In genomic region chr5:37837101-37838032, GRCh38 we compare ENCODE assay signal across 8 cellular contexts. TPM values are rescaled to one million over a fixed set of nuclear protein-coding genes. Genes with fewer than 3 reads are reported as not detected.
A peak's percentile ranks its signal among the peaks of the same experiment; 100 is the strongest.
DNase-seq lines count a peak whose midpoint lies in the region; ATAC-seq and TF ChIP-seq lines count a peak whose summit lies in the region.

No MANE protein-coding gene starts in this region.

- peak overlapping the region in 1 of 2 experiments; percentile 99 for H3K23ac ChIP-seq in mesenchymal stem cell (ENCODE audit: low read length in 2 of 2)

- H3K9me3 Mint-ChIP-seq in activated CD4-positive, alpha-beta T cell treated with anti-CD3 and anti-CD28 coated beads for 36 hours (ENCODE audit: low read depth), result no peaks in the 10 kb centered on the region
- H3K9me3 Mint-ChIP-seq in effector memory CD8-positive, alpha-beta T cell, result no peaks in the 10 kb centered on the region

- no peak overlapping the region for H4K8ac ChIP-seq in mesenchymal stem cell (ENCODE audit: low read length)

- H3K4ac ChIP-seq in mesenchymal stem cell (ENCODE audit: low read depth in 1 of 2, low read length in 2 of 2), result peak overlapping the region in 1 of 2 experiments; percentile 78

- peaks cover 28% of the 10 kb centered on the region for H3K4me1 Mint-ChIP-seq in activated CD4-positive, alpha-beta T cell treated with anti-CD3 and anti-CD28 coated beads for 36 hours
- peaks cover 10 to 22% of the 10 kb centered on the region in 2 donors for H3K4me1 Mint-ChIP-seq in effector memory CD8-positive, alpha-beta T cell (ENCODE audit: low read depth in 2 of 2)

- no peak overlapping the region for H3K14ac ChIP-seq in mesenchymal stem cell (ENCODE audit: low read length in 2 of 2)

- peak overlapping the region in 1 of 2 experiments; percentile 8 for H2BK12ac ChIP-seq in mesenchymal stem cell (ENCODE audit: low read length in 2 of 2)

- no peaks in the 10 kb centered on the region for H3K79me1 ChIP-seq in mesenchymal stem cell (replicated peaks; ENCODE audit: low read length, poor library complexity, severe bottlenecking)

- peak overlapping the region; percentile 72 for H2AFZ ChIP-seq in mesenchymal stem cell (ENCODE audit: low read depth, low read length)

- H3K4me3 Mint-ChIP-seq in activated CD4-positive, alpha-beta T cell treated with anti-CD3 and anti-CD28 coated beads for 36 hours, result peak overlapping the region; percentile 55
- peak overlapping the region; percentile 45 to 64 for H3K4me3 Mint-ChIP-seq in effector memory CD8-positive, alpha-beta T cell

- CTCF ChIA-PET in activated CD4-positive, alpha-beta T cell treated with anti-CD3 and anti-CD28 coated beads for 36 hours (lab: Charles Lee), result interaction anchor here (0.7 to 2.9 kb wide), 6 partner anchors 9 to 424 kb away, joined by 3 to 25 read pairs (median 4); no protein-coding TSS in a partner anchor

- TF ChIP-seq CTCF in GM10266 (IDR thresholded peaks at IDR 0.05; ENCODE audit: control insufficient read depth, insufficient read depth, low read depth, missing control alignments), result peak; percentile 91

- H2AK5ac ChIP-seq in mesenchymal stem cell (ENCODE audit: low read length, severe bottlenecking), result no peak overlapping the region

- H3K4me1 ChIP-seq in mesenchymal stem cell (ENCODE audit: control insufficient read depth, insufficient read depth, low read depth, low read length), result peaks cover 50% of the 10 kb centered on the region

- H3K27me3 ChIP-seq in mesenchymal stem cell (ENCODE audit: control insufficient read depth in 1 of 2, insufficient read depth in 1 of 2, low read length in 2 of 2), result peaks cover 16 to 65% of the 10 kb centered on the region in 2 experiments

- H3K18ac ChIP-seq in mesenchymal stem cell (ENCODE audit: low read depth in 1 of 2, low read length in 2 of 2), result peak overlapping the region in 1 of 2 experiments; percentile 45

- H2BK120ac ChIP-seq in mesenchymal stem cell (ENCODE audit: low read depth, low read length), result no peak overlapping the region

- no peaks in the 10 kb centered on the region for H3K36me3 ChIP-seq in mesenchymal stem cell (ENCODE audit: control insufficient read depth in 1 of 2, insufficient read depth in 2 of 2, low read depth in 1 of 2, low read length in 2 of 2)

- H3K9me3 ChIP-seq in mesenchymal stem cell (ENCODE audit: control insufficient read depth, low read length), result no peaks in the 10 kb centered on the region

- no peaks in the 10 kb centered on the region for H3K36me3 Mint-ChIP-seq in activated CD4-positive, alpha-beta T cell treated with anti-CD3 and anti-CD28 coated beads for 36 hours (ENCODE audit: low read depth)
- peaks cover 3% of the 10 kb centered on the region for H3K36me3 Mint-ChIP-seq in effector memory CD8-positive, alpha-beta T cell (ENCODE audit: insufficient read depth)

- H3K9ac ChIP-seq in mesenchymal stem cell (ENCODE audit: low read length), result peak overlapping the region; percentile 88

- H3K4me2 ChIP-seq in mesenchymal stem cell (ENCODE audit: low read length, poor library complexity, severe bottlenecking), result peak overlapping the region; percentile 65

- no peak overlapping the region for H2BK5ac ChIP-seq in mesenchymal stem cell (ENCODE audit: low read depth, low read length, poor library complexity, severe bottlenecking)

- H3K27ac ChIP-seq in mesenchymal stem cell (ENCODE audit: low read length, poor library complexity, severe bottlenecking), result peak overlapping the region; percentile 13

- POLR2A ChIA-PET in activated CD4-positive, alpha-beta T cell treated with anti-CD3 and anti-CD28 coated beads for 36 hours (lab: Charles Lee), result no interaction called here

- H4K91ac ChIP-seq in mesenchymal stem cell (ENCODE audit: low read length), result peak overlapping the region; percentile 54

- intact Hi-C loops in activated CD4-positive, alpha-beta T cell treated with anti-CD3 and anti-CD28 coated beads for 36 hours (cut with DNase I, micrococcal nuclease), result loop anchor here (1.0 to 5.0 kb wide), 4 partner anchors 356 to 425 kb away; partner anchors contain the start of gene EGFLAM (in 1 of the 2)

- DNase-seq in GM10266 (ENCODE audit: extremely low spot score), result peak; percentile 88
- peak; percentile 74 for DNase-seq in HCEC 1CT
- peak; percentile 43 for DNase-seq in NCI-H1105 (lab: John Stamatoyannopoulos, UW)
- peak; percentile 90 for DNase-seq in activated CD4-positive, alpha-beta T cell treated with anti-CD3 and anti-CD28 coated beads for 36 hours
- DNase-seq in effector memory CD8-positive, alpha-beta T cell, result peak in 2 of 3 experiments; percentile 2 to 3
- DNase-seq in mesenchymal stem cell, result peak; percentile 81
- DNase-seq in stimulated activated CD8-positive, alpha-beta memory T cell treated with anti-CD3 and anti-CD28 coated beads, Interleukin-15, amount 100 ng/mL, for 1 hour (ENCODE audit: low read depth), result peak; percentile 4
- DNase-seq in NCI-H1436 (lab: John Stamatoyannopoulos, UW), result no peak

- peak overlapping the region; percentile 65 for H2BK15ac ChIP-seq in mesenchymal stem cell (ENCODE audit: low read depth, poor library complexity, severe bottlenecking)

- ATAC-seq in activated CD4-positive, alpha-beta T cell treated with anti-CD3 and anti-CD28 coated beads for 36 hours, result peak; percentile 69
- ATAC-seq in effector memory CD8-positive, alpha-beta T cell (replicated peaks), result no peak

- H3K27me3 Mint-ChIP-seq in activated CD4-positive, alpha-beta T cell treated with anti-CD3 and anti-CD28 coated beads for 36 hours, result peaks cover 77% of the 10 kb centered on the region
- H3K27me3 Mint-ChIP-seq in effector memory CD8-positive, alpha-beta T cell, result peaks cover 84 to 92% of the 10 kb centered on the region in 2 donors

- H3K27ac Mint-ChIP-seq in activated CD4-positive, alpha-beta T cell treated with anti-CD3 and anti-CD28 coated beads for 36 hours, result no peak overlapping the region
- H3K27ac Mint-ChIP-seq in effector memory CD8-positive, alpha-beta T cell, result no peak overlapping the region

- H3K4me3 ChIP-seq in mesenchymal stem cell (ENCODE audit: insufficient read depth in 1 of 2, low read depth in 1 of 2, low read length in 2 of 2), result peak overlapping the region; percentile 54 to 87

- WGBS in mesenchymal stem cell, result 3% methylated on average over 51 of the region's 60 CpGs

RNA-seq across cellular contexts. Expression of gene GDNF, which starts 2.5 kb away (rescaled TPM):
- not detected for total RNA-seq in activated CD4-positive, alpha-beta T cell treated with anti-CD3 and anti-CD28 coated beads for 36 hours
- polyA plus RNA-seq in mesenchymal stem cell (2013, experiment 1 of 2), result 7.8 TPM
- 7.9 TPM for polyA plus RNA-seq in mesenchymal stem cell (2013, experiment 2 of 2)
